In the genomic region with DNA sequence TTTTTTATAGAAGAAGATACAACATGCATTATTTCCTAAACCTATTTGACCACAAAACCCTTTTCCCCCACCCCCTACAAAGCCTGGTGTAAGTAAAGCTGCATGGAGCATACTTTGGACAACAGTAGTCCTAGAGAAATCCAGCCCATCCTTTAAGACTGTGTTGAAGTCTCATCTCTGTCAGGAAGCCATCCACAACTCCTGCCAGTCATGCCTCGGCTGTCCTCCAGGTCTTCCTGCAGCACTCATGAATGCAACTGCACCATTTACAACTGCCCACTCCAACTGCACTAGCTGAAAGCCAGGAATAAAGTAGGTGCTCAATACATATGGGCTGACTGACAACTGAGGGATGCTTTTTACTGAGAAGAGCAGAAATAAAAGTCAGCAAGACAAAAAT, we compare ENCODE assay signal across 14 cellular contexts. TPM values are rescaled to one million over a fixed set of nuclear protein-coding genes. Genes with fewer than 3 reads are reported as not detected.
DNase-seq lines count a peak whose midpoint lies in the region; ATAC-seq and FAIRE-seq lines count a peak whose summit lies in the region.
"Had no signal": no experiment of that assay in that cellular context is flagged by ENCODE, and none has a peak within 500 bp of the region (broad histone marks: within the 10 kb centered on the region; RNA-seq: fewer than 3 reads in every experiment).

No MANE protein-coding gene starts in this region.

- peaks cover 43% of the 10 kb centered on the region for H3K4me1 Mint-ChIP-seq in activated CD4-positive, alpha-beta T cell treated with anti-CD3 and anti-CD28 coated beads for 36 hours
- H3K4me1 Mint-ChIP-seq in activated CD8-positive, alpha-beta T cell treated with anti-CD3 and anti-CD28 coated beads, Interleukin-2, amount 10 ng/mL, durations not matched to agents 7 days and 5 days (ENCODE audit: low read depth), result peaks cover 23% of the 10 kb centered on the region
- peaks cover 24% of the 10 kb centered on the region for H3K4me1 Mint-ChIP-seq in memory B cell

- H3K4me3 Mint-ChIP-seq in activated CD4-positive, alpha-beta T cell treated with anti-CD3 and anti-CD28 coated beads for 36 hours, result no peak overlapping the region
- no peak overlapping the region for H3K4me3 Mint-ChIP-seq in activated CD8-positive, alpha-beta T cell treated with anti-CD3 and anti-CD28 coated beads, Interleukin-2, amount 10 ng/mL, durations not matched to agents 7 days and 5 days
- no peak overlapping the region for H3K4me3 Mint-ChIP-seq in memory B cell
- H3K4me3 Mint-ChIP-seq: activated CD4-positive, alpha-beta T cell treated with anti-CD3 and anti-CD28 coated beads, Interleukin-2, amount 10 ng/mL, durations not matched to agents 7 days and 5 days; activated naive CD8-positive, alpha-beta T cell treated with anti-CD3 and anti-CD28 coated beads, Interleukin-2, amount 10 ng/mL, durations not matched to agents 7 days and 5 days had no signal

- H3K36me3 Mint-ChIP-seq in activated CD4-positive, alpha-beta T cell treated with anti-CD3 and anti-CD28 coated beads for 36 hours (ENCODE audit: low read depth), result peaks cover 53% of the 10 kb centered on the region
- H3K36me3 Mint-ChIP-seq in activated CD8-positive, alpha-beta T cell treated with anti-CD3 and anti-CD28 coated beads, Interleukin-2, amount 10 ng/mL, durations not matched to agents 7 days and 5 days (ENCODE audit: low read depth), result peaks cover 52% of the 10 kb centered on the region
- peaks cover 25% of the 10 kb centered on the region for H3K36me3 Mint-ChIP-seq in memory B cell

- no peak for ATAC-seq in activated CD4-positive, alpha-beta T cell treated with anti-CD3 and anti-CD28 coated beads for 36 hours
- ATAC-seq in activated CD8-positive, alpha-beta T cell treated with anti-CD3 and anti-CD28 coated beads, Interleukin-2, amount 10 ng/mL, durations not matched to agents 7 days and 5 days, result no peak
- no peak for ATAC-seq in memory B cell (ENCODE audit: low read depth)
- no peak for ATAC-seq in HG02610 (IDR thresholded peaks at IDR 0.05; ENCODE audit: unreplicated experiment)

- CTCF ChIA-PET in activated CD4-positive, alpha-beta T cell treated with anti-CD3 and anti-CD28 coated beads for 36 hours (lab: Charles Lee), result interaction anchor here (0.8 to 3.7 kb wide), 20 partner anchors 7 to 412 kb away, joined by 3 to 89 read pairs (median 9); a partner anchor contains a TSS
- CTCF ChIA-PET in activated CD8-positive, alpha-beta T cell treated with anti-CD3 and anti-CD28 coated beads, Interleukin-2, amount 10 ng/mL, durations not matched to agents 7 days and 5 days (lab: Charles Lee), result interaction anchor here (0.8 to 7.6 kb wide), 31 partner anchors 8 to 405 kb away, joined by 3 to 163 read pairs (median 10); a partner anchor contains a TSS

- no peak for FAIRE-seq in HTR-8/SVneo (lab: Jason Lieb, UNC)
- FAIRE-seq: H1 had no signal

- no peak for DNase-seq in activated CD4-positive, alpha-beta T cell treated with anti-CD3 and anti-CD28 coated beads for 36 hours
- DNase-seq in activated CD4-positive, alpha-beta T cell treated with anti-CD3 and anti-CD28 coated beads for 1 hour, result no peak
- no peak for DNase-seq in activated CD8-positive, alpha-beta T cell treated with anti-CD3 and anti-CD28 coated beads, Interleukin-2, amount 10 ng/mL, durations not matched to agents 7 days and 5 days
- DNase-seq in memory B cell (ENCODE audit: low spot score in 2 of 2) (no peak), HTR-8/SVneo (ENCODE audit: insufficient read length, low spot score) (no peak), HAP-1 (ENCODE audit: low spot score in 2 of 2) (no peak)
- DNase-seq: activated CD4-positive, alpha-beta T cell treated with anti-CD3 and anti-CD28 coated beads, Interleukin-2, amount 10 ng/mL, durations not matched to agents 7 days and 5 days; activated naive CD8-positive, alpha-beta T cell treated with anti-CD3 and anti-CD28 coated beads, Interleukin-2, amount 10 ng/mL, durations not matched to agents 7 days and 5 days; NCI-H1105 treated with DMSO at 0.1 percent for 48 hours; NCI-H345; SW 1271 had no signal

- H3K9me3 ChIP-seq in stomach smooth muscle (ENCODE audit: control insufficient read depth in 2 of 2, low read length in 2 of 2), result no peaks in the 10 kb centered on the region
- no peaks in the 10 kb centered on the region; the same call in 1 of the 2 replicates for H3K9me3 ChIP-seq in HAP-1

- H3K27me3 ChIP-seq in stomach smooth muscle (ENCODE audit: control insufficient read depth in 1 of 2, insufficient read depth in 2 of 2, low read length in 2 of 2) (no peaks in the 10 kb centered on the region), HAP-1 (ENCODE audit: low read depth) (no peaks in the 10 kb centered on the region)

- peaks cover 37% of the 10 kb centered on the region for H3K4me1 ChIP-seq in stomach smooth muscle (ENCODE audit: control insufficient read depth, insufficient read depth, low read length)
- no peaks in the 10 kb centered on the region for H3K4me1 ChIP-seq in HAP-1

- no peaks in the 10 kb centered on the region for H3K9me3 Mint-ChIP-seq in activated CD4-positive, alpha-beta T cell treated with anti-CD3 and anti-CD28 coated beads for 36 hours (ENCODE audit: low read depth)
- H3K9me3 Mint-ChIP-seq in activated CD8-positive, alpha-beta T cell treated with anti-CD3 and anti-CD28 coated beads, Interleukin-2, amount 10 ng/mL, durations not matched to agents 7 days and 5 days (ENCODE audit: insufficient read depth), result no peaks in the 10 kb centered on the region
- no peaks in the 10 kb centered on the region for H3K9me3 Mint-ChIP-seq in memory B cell
- H3K9me3 Mint-ChIP-seq: activated CD4-positive, alpha-beta T cell treated with anti-CD3 and anti-CD28 coated beads, Interleukin-2, amount 10 ng/mL, durations not matched to agents 7 days and 5 days; activated naive CD8-positive, alpha-beta T cell treated with anti-CD3 and anti-CD28 coated beads, Interleukin-2, amount 10 ng/mL, durations not matched to agents 7 days and 5 days had no signal

- peak overlapping the region; percentile 52 for H3K27ac Mint-ChIP-seq in activated CD4-positive, alpha-beta T cell treated with anti-CD3 and anti-CD28 coated beads for 36 hours
- peak overlapping the region; percentile 64 for H3K27ac Mint-ChIP-seq in activated CD8-positive, alpha-beta T cell treated with anti-CD3 and anti-CD28 coated beads, Interleukin-2, amount 10 ng/mL, durations not matched to agents 7 days and 5 days
- H3K27ac Mint-ChIP-seq in memory B cell, result peak overlapping the region; percentile 65
- H3K27ac Mint-ChIP-seq: activated CD4-positive, alpha-beta T cell treated with anti-CD3 and anti-CD28 coated beads, Interleukin-2, amount 10 ng/mL, durations not matched to agents 7 days and 5 days had no signal

- POLR2A ChIA-PET in activated CD4-positive, alpha-beta T cell treated with anti-CD3 and anti-CD28 coated beads for 36 hours (lab: Charles Lee), result interaction anchor here (1.2 kb wide), 1 partner anchor 10 kb away, joined by 3 read pairs; no protein-coding TSS in a partner anchor
- POLR2A ChIA-PET in activated CD8-positive, alpha-beta T cell treated with anti-CD3 and anti-CD28 coated beads, Interleukin-2, amount 10 ng/mL, durations not matched to agents 7 days and 5 days (lab: Charles Lee), result interaction anchor here (1.1 to 1.4 kb wide), 2 partner anchors 13 to 14 kb away, joined by 4 to 5 read pairs; no protein-coding TSS in a partner anchor

- H3K27me3 Mint-ChIP-seq in activated CD4-positive, alpha-beta T cell treated with anti-CD3 and anti-CD28 coated beads for 36 hours, result no peaks in the 10 kb centered on the region
- H3K27me3 Mint-ChIP-seq in activated CD8-positive, alpha-beta T cell treated with anti-CD3 and anti-CD28 coated beads, Interleukin-2, amount 10 ng/mL, durations not matched to agents 7 days and 5 days (ENCODE audit: low read depth), result no peaks in the 10 kb centered on the region
- H3K27me3 Mint-ChIP-seq in memory B cell, result no peaks in the 10 kb centered on the region
- H3K27me3 Mint-ChIP-seq: activated CD4-positive, alpha-beta T cell treated with anti-CD3 and anti-CD28 coated beads, Interleukin-2, amount 10 ng/mL, durations not matched to agents 7 days and 5 days; activated naive CD8-positive, alpha-beta T cell treated with anti-CD3 and anti-CD28 coated beads, Interleukin-2, amount 10 ng/mL, durations not matched to agents 7 days and 5 days had no signal

- in situ Hi-C loops in HAP-1 (cut with MboI; ENCODE audit: low sequenced_read_pairs), result loop anchor here (5.0 to 10.0 kb wide), 3 partner anchors 66 to 406 kb away; a partner anchor contains a TSS

- H3K9ac ChIP-seq in stomach smooth muscle (ENCODE audit: low read length in 2 of 2), result peak overlapping the region in 1 of 2 donors; percentile 42

- no peak overlapping the region for H3K4me3 ChIP-seq in stomach smooth muscle (ENCODE audit: low read length in 2 of 2)
- H3K4me3 ChIP-seq in HAP-1, result no peak overlapping the region

- peaks cover 55 to 63% of the 10 kb centered on the region in 2 donors for H3K36me3 ChIP-seq in stomach smooth muscle (ENCODE audit: control insufficient read depth in 2 of 2, insufficient read depth in 2 of 2, low read length in 2 of 2)
- H3K36me3 ChIP-seq in HAP-1 (replicated peaks), result peaks cover 82% of the 10 kb centered on the region

- intact Hi-C loops in activated CD4-positive, alpha-beta T cell treated with anti-CD3 and anti-CD28 coated beads for 36 hours (cut with DNase I, micrococcal nuclease), result loop anchor here (5.0 to 10.0 kb wide), 2 partner anchors 406 to 409 kb away; a partner anchor contains a TSS

- H3K27ac ChIP-seq in stomach smooth muscle (ENCODE audit: low read length), result peak overlapping the region; percentile 70

RNA-seq across cellular contexts. Expression of a gene that starts 27.3 kb away (rescaled TPM):
- 10 to 100 TPM in 1 of 2 experiments, 1 to 10 TPM in 1; 8.4 to 10.2 TPM for total RNA-seq in activated CD4-positive, alpha-beta T cell treated with anti-CD3 and anti-CD28 coated beads for 36 hours
- 10 to 100 TPM; 15.9 to 16.2 TPM for total RNA-seq in activated CD8-positive, alpha-beta T cell treated with anti-CD3 and anti-CD28 coated beads, Interleukin-2, amount 10 ng/mL, durations not matched to agents 7 days and 5 days

RNA-seq across cellular contexts. Expression of a gene that starts 54.3 kb away (rescaled TPM):
- total RNA-seq in activated CD4-positive, alpha-beta T cell treated with anti-CD3 and anti-CD28 coated beads for 36 hours, result 100 to 1,000 TPM; 154 to 167 TPM
- 100 to 1,000 TPM; 198 to 199 TPM for total RNA-seq in activated CD8-positive, alpha-beta T cell treated with anti-CD3 and anti-CD28 coated beads, Interleukin-2, amount 10 ng/mL, durations not matched to agents 7 days and 5 days

RNA-seq across cellular contexts. Expression of a gene that starts 54.6 kb away (rescaled TPM):
- total RNA-seq in activated CD4-positive, alpha-beta T cell treated with anti-CD3 and anti-CD28 coated beads for 36 hours, result 10 to 100 TPM in 1 of 2 experiments, 1 to 10 TPM in 1; 7.7 to 11.6 TPM
- 1 to 10 TPM; 6.9 to 7.0 TPM for total RNA-seq in activated CD8-positive, alpha-beta T cell treated with anti-CD3 and anti-CD28 coated beads, Interleukin-2, amount 10 ng/mL, durations not matched to agents 7 days and 5 days
